In the genomic region with DNA sequence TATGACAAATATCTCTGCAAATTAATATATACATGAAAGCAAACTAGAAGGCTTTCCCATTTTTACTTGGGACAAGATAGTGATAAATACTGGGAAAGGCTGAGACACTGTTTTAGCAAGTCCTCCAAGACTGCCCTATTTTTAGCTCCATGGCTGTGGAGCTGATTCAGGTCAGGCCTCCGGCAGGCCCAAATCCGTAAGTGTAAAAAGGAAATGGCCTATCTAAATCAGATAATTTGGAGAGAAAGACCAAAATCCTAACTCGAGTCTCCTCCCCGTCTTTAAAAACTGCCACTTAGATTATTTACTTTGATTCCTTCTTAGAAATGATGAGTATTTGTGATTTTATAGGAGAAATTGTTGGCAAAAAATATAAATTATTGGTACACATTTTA, we compare ENCODE assay signal across 8 cellular contexts. TPM values are rescaled to one million over a fixed set of nuclear protein-coding genes. Genes with fewer than 3 reads are reported as not detected.
DNase-seq lines count a peak whose midpoint lies in the region; ATAC-seq and TF ChIP-seq lines count a peak whose summit lies in the region.

No MANE protein-coding gene starts in this region.

- H3K9me3 Mint-ChIP-seq in Caco-2 (ENCODE audit: unreplicated experiment) (no peaks in the 10 kb centered on the region), endothelial cell (ENCODE audit: unreplicated experiment) (no peaks in the 10 kb centered on the region), osteocyte (ENCODE audit: unreplicated experiment) (no peaks in the 10 kb centered on the region)

- no TSS peak for BruUV-seq in Caco-2 (replicated peaks; lab: Mats Ljungman, UMichigan)
- BruUV-seq in PC-9 (replicated peaks; lab: Mats Ljungman, UMichigan), result no TSS peak

- H3K27ac Mint-ChIP-seq in Caco-2 (ENCODE audit: unreplicated experiment), result peak overlapping the region; percentile 84
- peak overlapping the region; percentile 90 for H3K27ac Mint-ChIP-seq in endothelial cell (ENCODE audit: unreplicated experiment)
- peak overlapping the region; percentile 96 for H3K27ac Mint-ChIP-seq in osteocyte (ENCODE audit: unreplicated experiment)

- POLR2A ChIA-PET in Caco-2 (lab: Charles Lee) (no interaction called here), PC-9 (lab: Charles Lee; ENCODE audit: unreplicated experiment) (interaction anchor here (0.6 kb wide), 2 partner anchors 166 to 627 kb away, joined by 4 to 6 read pairs; no protein-coding TSS in a partner anchor)

- H3K9me3 ChIP-seq in Caco-2, result no peaks in the 10 kb centered on the region
- H3K9me3 ChIP-seq in PC-9 (ENCODE audit: insufficient read depth, low read depth), result no peaks in the 10 kb centered on the region

- TF ChIP-seq CTCF in Caco-2 (IDR thresholded peaks at IDR 0.05; ENCODE audit: insufficient read depth in 1 of 2, low read depth in 1 of 2, low read length in 1 of 2, severe bottlenecking in 1 of 2, unreplicated experiment in 1 of 2) (no peak), PC-9 (conservative IDR thresholded peaks at IDR 0.05) (no peak), endothelial cell (IDR thresholded peaks at IDR 0.05; ENCODE audit: unreplicated experiment) (no peak), osteocyte (IDR thresholded peaks at IDR 0.05) (no peak)

- H3K4me1 ChIP-seq in Caco-2 (peaks cover 9% of the 10 kb centered on the region; the same call in 1 of the 2 replicates), PC-9 (replicated peaks; ENCODE audit: insufficient read depth) (peaks cover 14% of the 10 kb centered on the region)

- H3K4me3 Mint-ChIP-seq in Caco-2 (ENCODE audit: unreplicated experiment) (peak overlapping the region; percentile 89), endothelial cell (ENCODE audit: unreplicated experiment) (peak overlapping the region; percentile 94), osteocyte (ENCODE audit: unreplicated experiment) (peak overlapping the region; percentile 94)

- H3K27me3 ChIP-seq in Caco-2 (replicated peaks; ENCODE audit: control insufficient read depth, insufficient read depth, low read length) (no peaks in the 10 kb centered on the region), PC-9 (ENCODE audit: insufficient read depth, low read depth) (no peaks in the 10 kb centered on the region)

- no peaks in the 10 kb centered on the region for H3K36me3 ChIP-seq in Caco-2 (ENCODE audit: control insufficient read depth, insufficient read depth, low read length)
- peaks cover 11% of the 10 kb centered on the region; the same call in 1 of the 2 replicates for H3K36me3 ChIP-seq in PC-9 (ENCODE audit: low read depth)

- H3K27me3 Mint-ChIP-seq in Caco-2 (ENCODE audit: insufficient read depth, unreplicated experiment) (no peaks in the 10 kb centered on the region), endothelial cell (ENCODE audit: unreplicated experiment) (peaks cover 13% of the 10 kb centered on the region), osteocyte (ENCODE audit: unreplicated experiment) (no peaks in the 10 kb centered on the region)

- no peak overlapping the region for H2AFZ ChIP-seq in PC-9

- H3K4me1 Mint-ChIP-seq in Caco-2 (ENCODE audit: low read depth, unreplicated experiment), result peaks cover 10% of the 10 kb centered on the region
- peaks cover 22% of the 10 kb centered on the region for H3K4me1 Mint-ChIP-seq in endothelial cell (ENCODE audit: unreplicated experiment)
- peaks cover 52% of the 10 kb centered on the region for H3K4me1 Mint-ChIP-seq in osteocyte (ENCODE audit: unreplicated experiment)

- peaks cover 19% of the 10 kb centered on the region for H3K36me3 Mint-ChIP-seq in Caco-2 (ENCODE audit: insufficient read depth, unreplicated experiment)
- peaks cover 17% of the 10 kb centered on the region for H3K36me3 Mint-ChIP-seq in endothelial cell (ENCODE audit: low read depth, unreplicated experiment)
- H3K36me3 Mint-ChIP-seq in osteocyte (ENCODE audit: unreplicated experiment), result peaks cover 13% of the 10 kb centered on the region

- intact Hi-C loops in Caco-2 (cut with micrococcal nuclease; ENCODE audit: unreplicated experiment), result no loop called here
- intact Hi-C loops in PC-9 (cut with micrococcal nuclease; ENCODE audit: unreplicated experiment), result loop anchor here (10.0 kb wide), 1 partner anchor 627 kb away; no protein-coding TSS in a partner anchor

- peak overlapping the region; percentile 62 for H3K27ac ChIP-seq in PC-9

- DNase-seq in Caco-2 (no peak), PC-9 (no peak), endothelial cell (ENCODE audit: low spot score) (no peak), osteocyte (ENCODE audit: extremely low spot score, unreplicated experiment) (no peak), SKM-1 (lab: John Stamatoyannopoulos, UW; ENCODE audit: unreplicated experiment) (no peak)

- H3K9me2 ChIP-seq in PC-9 (ENCODE audit: insufficient read depth), result no peaks in the 10 kb centered on the region

- peak overlapping the region; percentile 98 for H3K4me2 ChIP-seq in PC-9

- peaks cover 62% of the 10 kb centered on the region for H3K79me2 ChIP-seq in PC-9 (ENCODE audit: low read depth)

- H3K4me3 ChIP-seq in Caco-2 (ENCODE audit: low read depth, low read length), result peak overlapping the region; percentile 63; the same call in 1 of the 2 replicates
- H3K4me3 ChIP-seq in PC-9, result peak overlapping the region; percentile 95

- CTCF ChIA-PET in Caco-2 (lab: Charles Lee), result no interaction called here
- CTCF ChIA-PET in PC-9 (lab: Charles Lee), result no interaction called here

- peaks cover 6% of the 10 kb centered on the region; the same call in 1 of the 2 replicates for H3F3A ChIP-seq in PC-9 (ENCODE audit: insufficient read depth, low read depth)

- H4K20me1 ChIP-seq in PC-9 (ENCODE audit: insufficient read depth), result peaks cover 16% of the 10 kb centered on the region

- ATAC-seq in HG03196 (IDR thresholded peaks at IDR 0.05; ENCODE audit: unreplicated experiment) (no peak), HG03442 (IDR thresholded peaks at IDR 0.05; ENCODE audit: unreplicated experiment) (no peak), GM19351 (IDR thresholded peaks at IDR 0.05; ENCODE audit: unreplicated experiment) (no peak)

RNA-seq across cellular contexts. Expression of gene OTUD4, which starts 2.9 kb away (rescaled TPM):
- 32.8 and 34.5 TPM in 2 replicates for total RNA-seq in Caco-2 (2022)
- total RNA-seq in PC-9 (2021), result 43.5 and 44.2 TPM in 2 replicates
- total RNA-seq in endothelial cell (ENCODE audit: unreplicated experiment), result 43.1 TPM
- total RNA-seq in osteocyte, result 35.0 and 36.1 TPM in 2 replicates
